Comparison of ENCODE assay signal across 15 cellular contexts in genomic region chr12:131101006-131101405, GRCh38.
A peak's percentile ranks its signal among the peaks of the same experiment; 100 is the strongest.
DNase-seq lines count a peak whose midpoint lies in the region; ATAC-seq and TF ChIP-seq lines count a peak whose summit lies in the region.
"Had no signal": no experiment of that assay in that cellular context is flagged by ENCODE, and none has a peak within 500 bp of the region (broad histone marks: within the 10 kb centered on the region; RNA-seq: fewer than 3 reads in every experiment).

No MANE protein-coding gene starts in this region.

- no peak overlapping the region for H3K4me3 Mint-ChIP-seq in CD14-positive monocyte

- intact Hi-C loops in CD14-positive monocyte (cut with micrococcal nuclease) (loop anchor here in 1 of 2 donors (10.0 kb wide), 2 partner anchors 354 to 734 kb away; no protein-coding TSS in a partner anchor), sciatic nerve (cut with DNase I) (loop anchor here (10.0 kb wide), 1 partner anchor 354 kb away; no protein-coding TSS in a partner anchor)

- H3K36me3 ChIP-seq in BLaER1, result peaks cover 6% of the 10 kb centered on the region; the same call in 1 of the 2 replicates
- H3K36me3 ChIP-seq: SJSA1 had no signal

- H3K4me1 Mint-ChIP-seq in CD14-positive monocyte, result peaks cover 34% of the 10 kb centered on the region

- ATAC-seq in sciatic nerve (no peak), HG03342 (IDR thresholded peaks at IDR 0.05; ENCODE audit: unreplicated experiment) (no peak), GM21529 (IDR thresholded peaks at IDR 0.05; ENCODE audit: unreplicated experiment) (no peak)

- H3K9me3 ChIP-seq in BLaER1, result peaks cover 13% of the 10 kb centered on the region
- H3K9me3 ChIP-seq: SJSA1 had no signal

- H3K27ac ChIP-seq in BLaER1 (peak overlapping the region; percentile 65; the same call in 1 of the 2 replicates), coronary artery (no peak overlapping the region)
- H3K27ac ChIP-seq: SJSA1 had no signal

- H3K9me3 Mint-ChIP-seq in CD14-positive monocyte, result peaks cover 0 to 4% (median 0%) of the 10 kb centered on the region in 7 donors

- CTCF ChIA-PET in HEK293T (lab: Yijun Ruan, JAX), result no interaction called here

- no peak overlapping the region for H3K9ac ChIP-seq in BLaER1

- peaks cover 2 to 12% (median 3%) of the 10 kb centered on the region in 3 donors for H3K27me3 Mint-ChIP-seq in CD14-positive monocyte (ENCODE audit: low read depth in 3 of 3)

- DNase-seq in CD14-positive monocyte (ENCODE audit: low spot score) (peak; percentile 34), coronary artery (ENCODE audit: low spot score) (peak; percentile 31), sciatic nerve (ENCODE audit: low spot score) (peak; percentile 58), HEK293T (ENCODE audit: extremely low spot score) (no peak), amygdala (lab: John Stamatoyannopoulos, UW) (no peak)
- DNase-seq: COR-L47, DMS153, EL, NCI-H1417, NCI-H2029 treated with DMSO at 0.1 percent for 48 hours, NCI-H524 had no signal

- no peak overlapping the region for H3K27ac Mint-ChIP-seq in CD14-positive monocyte

- POLR2A ChIA-PET in HEK293T (lab: Yijun Ruan, JAX), result no interaction called here

- TF ChIP-seq CTCF in CD14-positive monocyte (IDR thresholded peaks at IDR 0.05) (no peak), coronary artery (IDR thresholded peaks at IDR 0.05) (no peak)

- H3K4me1 ChIP-seq in BLaER1, result peaks cover 75% of the 10 kb centered on the region

- H4K20me1 ChIP-seq in BLaER1, result no peaks in the 10 kb centered on the region

- H3K4me3 ChIP-seq in BLaER1, result no peak overlapping the region
- H3K4me3 ChIP-seq in coronary artery, result no peak overlapping the region
- H3K4me3 ChIP-seq: SJSA1 had no signal

- no peaks in the 10 kb centered on the region for H3K27me3 ChIP-seq in BLaER1
- H3K27me3 ChIP-seq: SJSA1 had no signal

- peak overlapping the region; percentile 92 for H3K4me2 ChIP-seq in BLaER1

- H3K36me3 Mint-ChIP-seq in CD14-positive monocyte, result peaks cover 9 to 11% of the 10 kb centered on the region in 2 donors

TF ChIP-seq in HEK293T, 16 proteins besides CTCF, POLR2A, EP300 and RAD21:
- TF ChIP-seq NFRKB (IDR thresholded peaks at IDR 0.05) (no peak), LEF1 (IDR thresholded peaks at IDR 0.05; ENCODE audit: borderline replicate concordance) (no peak)

Comparison
In these comparisons a context has a peak if more than half of its experiments do, and no peak if none do; other contexts are left out.
1. DNase-seq: peak in CD14-positive monocyte (single experiment), coronary artery (single experiment) and sciatic nerve (single experiment); none in HEK293T (single experiment) and amygdala (0 of 56).